Comparison of ENCODE assay signal across 9 cellular contexts in genomic region chr7:129218514-129219036, GRCh38. TPM values are rescaled to one million over a fixed set of nuclear protein-coding genes. Genes with fewer than 3 reads are reported as not detected.
DNase-seq lines count a peak whose midpoint lies in the region; ATAC-seq, FAIRE-seq and TF ChIP-seq lines count a peak whose summit lies in the region.
"Had no signal": no experiment of that assay in that cellular context is flagged by ENCODE, and none has a peak within 500 bp of the region (broad histone marks: within the 10 kb centered on the region; RNA-seq: fewer than 3 reads in every experiment).

No MANE protein-coding gene starts in this region.

- no peaks in the 10 kb centered on the region for H3K9me3 ChIP-seq in SJCRH30 (replicated peaks)
- H3K9me3 ChIP-seq in gastroesophageal sphincter, result no peaks in the 10 kb centered on the region
- H3K9me3 ChIP-seq in thoracic aorta, result no peaks in the 10 kb centered on the region

- no peak for TF ChIP-seq EP300 in gastroesophageal sphincter (IDR thresholded peaks at IDR 0.05)

- H3K4me1 ChIP-seq in SJCRH30 (peaks cover 3% of the 10 kb centered on the region; the same call in 1 of the 2 replicates), gastroesophageal sphincter (peaks cover 0 to 9% (median 0%) of the 10 kb centered on the region in 3 donors), thoracic aorta (ENCODE audit: control insufficient read depth in 1 of 2, low read depth in 2 of 2) (peaks cover 0 to under 1% of the 10 kb centered on the region in 2 donors)

- peak; percentile 82 to 92 (median 90) for TF ChIP-seq CTCF in gastroesophageal sphincter (IDR thresholded peaks at IDR 0.05)
- peak; percentile 89 for TF ChIP-seq CTCF in osteocyte (IDR thresholded peaks at IDR 0.05)
- TF ChIP-seq CTCF in thoracic aorta (IDR thresholded peaks at IDR 0.05), result peak; percentile 90

- no peak overlapping the region for H3K4me3 Mint-ChIP-seq in osteocyte (ENCODE audit: unreplicated experiment)

- H3K27me3 ChIP-seq in SJCRH30 (no peaks in the 10 kb centered on the region), gastroesophageal sphincter (no peaks in the 10 kb centered on the region), thoracic aorta (replicated peaks; ENCODE audit: insufficient read depth) (no peaks in the 10 kb centered on the region)

- TF ChIP-seq POLR2A in gastroesophageal sphincter (IDR thresholded peaks at IDR 0.05), result no peak

- H3K4me1 Mint-ChIP-seq in osteocyte (ENCODE audit: unreplicated experiment), result peaks cover 6% of the 10 kb centered on the region

- WGBS in gastroesophageal sphincter (ENCODE audit: low coverage in 1 of 2), 2 donors, result 0 to 15% methylated on average over 4 to 7 of the region's 9 CpGs

- H3K4me3 ChIP-seq in SJCRH30 (no peak overlapping the region), gastroesophageal sphincter (no peak overlapping the region), thoracic aorta (no peak overlapping the region)

- FAIRE-seq in A204.1 (lab: Jason Lieb, UNC), result peak; percentile 74
- FAIRE-seq: G401.6 had no signal

- H3K27ac ChIP-seq in SJCRH30 (no peak overlapping the region), gastroesophageal sphincter (no peak overlapping the region), thoracic aorta (no peak overlapping the region)

- H3K27me3 Mint-ChIP-seq in osteocyte (ENCODE audit: unreplicated experiment), result no peaks in the 10 kb centered on the region

- H3K36me3 Mint-ChIP-seq in osteocyte (ENCODE audit: unreplicated experiment), result no peaks in the 10 kb centered on the region

- DNase-seq in NCI-H1048 (lab: John Stamatoyannopoulos, UW) (peak; percentile 18), SJCRH30 (peak; percentile 86 to 96), osteocyte (ENCODE audit: extremely low spot score, unreplicated experiment) (peak; percentile 93), thoracic aorta (ENCODE audit: low spot score) (peak; percentile 38)
- peak; percentile 66 for DNase-seq in activated effector memory CD4-positive, alpha-beta T cell treated with Interleukin-2 at 50 U/mL for 16 hours

- no peaks in the 10 kb centered on the region for H3K9me3 Mint-ChIP-seq in osteocyte (ENCODE audit: unreplicated experiment)

- H3K36me3 ChIP-seq in SJCRH30, result no peaks in the 10 kb centered on the region
- no peaks in the 10 kb centered on the region for H3K36me3 ChIP-seq in gastroesophageal sphincter
- no peaks in the 10 kb centered on the region for H3K36me3 ChIP-seq in thoracic aorta

- ATAC-seq in GM18907 (IDR thresholded peaks at IDR 0.05; ENCODE audit: unreplicated experiment) (peak; percentile 64), gastroesophageal sphincter (peak; percentile 85), thoracic aorta (ENCODE audit: insufficient number of reproducible peaks, low FRiP score, low read depth) (peak; percentile 65)

- no peak overlapping the region for H3K27ac Mint-ChIP-seq in osteocyte (ENCODE audit: unreplicated experiment)

RNA-seq across cellular contexts. Expression of gene AHCYL2, which starts 6.3 kb away (rescaled TPM):
- total RNA-seq in SJCRH30 (2014; rRNA removed; shearing (Covaris generic)), result 10.2 and 10.9 TPM in 2 replicates
- total RNA-seq in gastroesophageal sphincter, result 10 to 100 TPM in 3 of 4 donors, 1 to 10 TPM in 1; 8.7 to 17.3 (median 14.2) TPM
- total RNA-seq in osteocyte, result 19.0 and 19.9 TPM in 2 replicates
- total RNA-seq in thoracic aorta, result 10 to 100 TPM; 28.3 to 31.4 TPM

RNA-seq across cellular contexts. Expression of gene SMO, which starts 30.1 kb away (rescaled TPM):
- total RNA-seq in SJCRH30 (2014; rRNA removed; shearing (Covaris generic)), result 40.5 and 43.2 TPM in 2 replicates
- 10 to 100 TPM in 3 of 4 donors, 1 to 10 TPM in 1; 10.0 to 20.1 (median 13.4) TPM for total RNA-seq in gastroesophageal sphincter
- total RNA-seq in osteocyte, result 40.2 and 41.6 TPM in 2 replicates
- 10 to 100 TPM in 1 of 2 donors, 1 to 10 TPM in 1; 8.7 to 16.4 TPM for total RNA-seq in thoracic aorta

Comparison
In these comparisons a context has a peak if more than half of its experiments do, and no peak if none do; other contexts are left out.
1. DNase-seq: peak in every context shown above with its lines; median percentile 93 in osteocyte; 91 in SJCRH30; 66 in activated effector memory CD4-positive, alpha-beta T cell treated with Interleukin-2 at 50 U/mL for 16 hours; 38 in thoracic aorta; 18 in NCI-H1048.